ENCODE assay signal across 8 cellular contexts in genomic region chr20:51541189-51542032, GRCh38. TPM values are rescaled to one million over a fixed set of nuclear protein-coding genes. Genes with fewer than 3 reads are reported as not detected.
A peak's percentile ranks its signal among the peaks of the same experiment; 100 is the strongest.
DNase-seq lines count a peak whose midpoint lies in the region; ATAC-seq and TF ChIP-seq lines count a peak whose summit lies in the region.

No MANE protein-coding gene starts in this region.

- H3F3A ChIP-seq in GM23338 (replicated peaks; ENCODE audit: low read depth) (peaks cover 3% of the 10 kb centered on the region; the same call in 1 of the 2 replicates), neural progenitor cell (ENCODE audit: low read depth) (peaks cover 17% of the 10 kb centered on the region)

- H3K4me3 ChIP-seq in DND-41 (ENCODE audit: low read depth in 1 of 2, low read length in 2 of 2) (no peak overlapping the region), GM23338 (peak overlapping the region; percentile 69), neural progenitor cell (peak overlapping the region; percentile 62)

- H3K9me3 ChIP-seq in DND-41 (ENCODE audit: insufficient read depth, low read length, severe bottlenecking) (no peaks in the 10 kb centered on the region), neural progenitor cell (ENCODE audit: low read depth) (no peaks in the 10 kb centered on the region)

- H4K20me1 ChIP-seq in DND-41 (ENCODE audit: insufficient read depth, low read length) = peaks cover 3% of the 10 kb centered on the region; the same call in 1 of the 2 replicates
- H4K20me1 ChIP-seq in GM23338 (replicated peaks; ENCODE audit: insufficient read depth) = no peaks in the 10 kb centered on the region
- H4K20me1 ChIP-seq in neural progenitor cell (ENCODE audit: low read depth) = peaks cover 6% of the 10 kb centered on the region

- DNase-seq in DND-41 (peak; percentile 18), GM23338 (ENCODE audit: low spot score) (peak; percentile 29), NCI-H345 (lab: John Stamatoyannopoulos, UW) (peak; percentile 57), fibroblast of gingiva (ENCODE audit: low read depth) (peak; percentile 53), neural progenitor cell (ENCODE audit: low spot score) (peak; percentile 69), stromal cell of bone marrow (ENCODE audit: low read depth) (peak; percentile 64), NCI-H82 treated with DMSO at 0.1 percent for 48 hours (lab: John Stamatoyannopoulos, UW; ENCODE audit: unreplicated experiment) (no peak)
- DNase-seq in activated CD8-positive, alpha-beta memory T cell treated with anti-CD3 and anti-CD28 coated beads, Interleukin-2, amount 50 U/mL, for 48 hours = peak; percentile 86

- H3K4me1 ChIP-seq in DND-41 (ENCODE audit: insufficient read depth, low read length) = peaks cover 3% of the 10 kb centered on the region; the same call in 1 of the 2 replicates
- H3K4me1 ChIP-seq in GM23338 (ENCODE audit: insufficient read depth) = no peaks in the 10 kb centered on the region; the same call in 1 of the 2 replicates
- H3K4me1 ChIP-seq in neural progenitor cell = peaks cover 8% of the 10 kb centered on the region

- H3K9me3 Mint-ChIP-seq in GM23338 (no peaks in the 10 kb centered on the region; the same call in 2 of the 3 replicates), neural progenitor cell (peaks cover 2% of the 10 kb centered on the region)

- no peaks in the 10 kb centered on the region for H3K79me2 ChIP-seq in DND-41 (ENCODE audit: insufficient read depth, low read length)
- H3K79me2 ChIP-seq in GM23338 (replicated peaks; ENCODE audit: insufficient read depth) = no peaks in the 10 kb centered on the region
- no peaks in the 10 kb centered on the region for H3K79me2 ChIP-seq in neural progenitor cell (ENCODE audit: low read depth)

- H3K9ac ChIP-seq in DND-41 (ENCODE audit: low read depth, low read length) (no peak overlapping the region), neural progenitor cell (no peak overlapping the region)

- peaks cover 4% of the 10 kb centered on the region; the same call in 1 of the 2 replicates for H3K9me2 ChIP-seq in GM23338 (ENCODE audit: insufficient read depth)

- no peak for TF ChIP-seq CTCF in DND-41 (IDR thresholded peaks at IDR 0.05; ENCODE audit: borderline replicate concordance, extremely low read depth, low read length, poor library complexity, severe bottlenecking)
- no peak for TF ChIP-seq CTCF in GM23338 (conservative IDR thresholded peaks at IDR 0.05; ENCODE audit: low read depth in 2 of 2)
- no peak for TF ChIP-seq CTCF in neural progenitor cell (IDR thresholded peaks at IDR 0.05)

- peaks cover 18% of the 10 kb centered on the region for H3K4me1 Mint-ChIP-seq in GM23338
- H3K4me1 Mint-ChIP-seq in neural progenitor cell = peaks cover 25% of the 10 kb centered on the region

- peaks cover 48% of the 10 kb centered on the region for H3K27me3 ChIP-seq in DND-41 (ENCODE audit: insufficient read depth, low read length, poor library complexity)
- peaks cover 47% of the 10 kb centered on the region for H3K27me3 ChIP-seq in GM23338 (ENCODE audit: insufficient read depth)
- H3K27me3 ChIP-seq in neural progenitor cell = peaks cover 64% of the 10 kb centered on the region

- ATAC-seq in DND-41 (ENCODE audit: insufficient read depth, low read depth) (peak; percentile 61), GM23338 (peak; percentile 33)

- H3K27me3 Mint-ChIP-seq in GM23338 (ENCODE audit: insufficient read depth, low read depth, poor library complexity) (peaks cover 19% of the 10 kb centered on the region), neural progenitor cell (ENCODE audit: insufficient read depth, low read depth) (peaks cover 25% of the 10 kb centered on the region)

- H3K36me3 Mint-ChIP-seq in GM23338 (ENCODE audit: low read depth) (no peaks in the 10 kb centered on the region), neural progenitor cell (no peaks in the 10 kb centered on the region)

- H3K4me2 ChIP-seq in DND-41 (ENCODE audit: insufficient read depth, low read length) = no peak overlapping the region
- H3K4me2 ChIP-seq in GM23338 = peak overlapping the region; percentile 85
- peak overlapping the region; percentile 85 for H3K4me2 ChIP-seq in neural progenitor cell

- H3K4me3 Mint-ChIP-seq in GM23338 = peak overlapping the region; percentile 48; the same call in 2 of the 3 replicates
- H3K4me3 Mint-ChIP-seq in neural progenitor cell = peak overlapping the region; percentile 22

- H3K27ac ChIP-seq in DND-41 (ENCODE audit: low read length) = no peak overlapping the region
- H3K27ac ChIP-seq in GM23338 (ENCODE audit: low read depth) = no peak overlapping the region
- no peak overlapping the region for H3K27ac ChIP-seq in neural progenitor cell

- H3K36me3 ChIP-seq in DND-41 (ENCODE audit: insufficient read depth, low read length) (no peaks in the 10 kb centered on the region), GM23338 (ENCODE audit: insufficient read depth) (no peaks in the 10 kb centered on the region), neural progenitor cell (no peaks in the 10 kb centered on the region)

- H2AFZ ChIP-seq in DND-41 (ENCODE audit: low read depth, low read length) (no peak overlapping the region), GM23338 (peak overlapping the region; percentile 91), neural progenitor cell (replicated peaks) (no peak overlapping the region)

- H3K27ac Mint-ChIP-seq in GM23338 = no peak overlapping the region
- no peak overlapping the region for H3K27ac Mint-ChIP-seq in neural progenitor cell

TF ChIP-seq in GM23338, 12 proteins besides CTCF, POLR2A, EP300 and RAD21 (continues in another document):
- TF ChIP-seq JUNB (IDR thresholded peaks at IDR 0.05; ENCODE audit: unreplicated experiment) (no peak), CREB1 (CRISPR knock-in tag; IDR thresholded peaks at IDR 0.05; ENCODE audit: low read depth) (no peak), ETS1 (IDR thresholded peaks at IDR 0.05) (no peak), REST (IDR thresholded peaks at IDR 0.05; ENCODE audit: unreplicated experiment) (no peak), NANOG (IDR thresholded peaks at IDR 0.05; ENCODE audit: borderline replicate concordance) (no peak)

RNA-seq across cellular contexts. Expression of gene NFATC2, which starts 1.1 kb away (rescaled TPM):
- 0.39 and 0.59 TPM in 2 replicates for total RNA-seq in GM23338 (2014; rRNA removed; shearing (Covaris generic))
- polyA plus RNA-seq in GM23338 (2016; fragmentation: Nextera tagmentation; extraction: Ambion mirVana) = 0.31 and 0.52 TPM in 2 replicates
- total RNA-seq in neural progenitor cell (ENCODE audit: low replicate concordance) = 0.19 and 0.25 TPM in 2 replicates

Comparison
In these comparisons a context has a peak if more than half of its experiments do, and no peak if none do; other contexts are left out.
1. H3K4me3 ChIP-seq: peak in GM23338 (single experiment) and neural progenitor cell (single experiment); none in DND-41 (0 of 2).